20 cellular contexts compared by ENCODE assay signal in the genomic region with DNA sequence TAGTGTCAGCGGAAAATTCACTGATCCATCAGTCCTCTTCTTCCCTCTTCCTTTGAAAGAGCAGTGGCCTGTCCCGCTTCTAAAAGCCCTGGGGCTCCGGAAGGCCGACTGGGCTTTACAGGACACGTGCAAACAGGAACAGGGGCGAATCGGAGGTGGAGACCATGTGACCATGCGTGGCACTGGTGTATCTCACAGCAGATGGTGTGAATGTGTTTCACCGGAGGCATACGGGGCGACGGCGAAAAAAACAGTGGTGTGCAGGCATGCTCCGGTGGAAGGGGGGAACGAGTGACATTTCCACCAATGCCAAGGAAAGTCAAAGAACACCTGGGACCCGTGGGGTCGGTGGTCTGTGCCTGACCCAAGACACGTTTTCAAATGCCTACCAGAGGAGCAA. TPM values are rescaled to one million over a fixed set of nuclear protein-coding genes. Genes with fewer than 3 reads are reported as not detected.
"Had no signal": no experiment of that assay in that cellular context is flagged by ENCODE, and none has a peak within 500 bp of the region (broad histone marks: within the 10 kb centered on the region; RNA-seq: fewer than 3 reads in every experiment).

No MANE protein-coding gene starts in this region.

RNA-seq across cellular contexts. Expression of a gene that starts 8.4 kb away (rescaled TPM):
- total RNA-seq: myocyte; naive thymus-derived CD8-positive, alpha-beta T cell; occipital lobe; osteoblast; ovary; prostate gland; pulmonary artery endothelial cell; right atrium auricular region; sciatic nerve; smooth muscle cell; stomach; subcutaneous adipose tissue; temporal lobe; thoracic aorta; thyroid gland; tibial nerve; upper lobe of left lung; urinary bladder; uterus had no signal
- polyA plus RNA-seq: naive thymus-derived CD8-positive, alpha-beta T cell; neural cell; ovary; smooth muscle cell; stomach; urinary bladder had no signal
